In genomic region chr22:48886604-48887393, GRCh38 we compare ENCODE assay signal across 2 cellular contexts.
TF ChIP-seq lines count a peak whose summit lies in the region.

No MANE protein-coding gene starts in this region.

TF ChIP-seq in H1, 55 proteins besides CTCF, POLR2A, EP300 and RAD21 (continued from another document):
- TF ChIP-seq SUZ12 (IDR thresholded peaks at IDR 0.05; ENCODE audit: low read length) (no peak), NRF1 (IDR thresholded peaks at IDR 0.05; ENCODE audit: low read depth, low read length) (no peak), CREB1 (IDR thresholded peaks at IDR 0.05) (no peak), SIN3A (conservative IDR thresholded peaks at IDR 0.05 in 1 of 2, IDR thresholded peaks at IDR 0.05 in 1 of 2; ENCODE audit: low read depth in 1 of 2, low read length in 2 of 2) (no peak), SIRT6 (IDR thresholded peaks at IDR 0.05; ENCODE audit: low read length) (no peak), RXRA (IDR thresholded peaks at IDR 0.05; ENCODE audit: insufficient read depth, low read depth, low read length) (no peak), CBX5 (IDR thresholded peaks at IDR 0.05; ENCODE audit: low read depth, low read length) (no peak), KDM1A (IDR thresholded peaks at IDR 0.05; ENCODE audit: borderline replicate concordance, low read length) (no peak), ATF3 (IDR thresholded peaks at IDR 0.05; ENCODE audit: insufficient read depth, low read depth, low read length) (no peak), CBX8 (IDR thresholded peaks at IDR 0.05; ENCODE audit: borderline replicate concordance, low read depth, low read length) (no peak), SAP30 (IDR thresholded peaks at IDR 0.05; ENCODE audit: insufficient read depth, insufficient replicate concordance, low read length) (no peak)

TF ChIP-seq in SK-N-SH treated with all-trans-retinoic acid at 6 μM for 48 hours, 23 proteins besides CTCF, POLR2A, EP300 and RAD21:
- no peak for TF ChIP-seq POU6F1 (CRISPR knock-in tag; IDR thresholded peaks at IDR 0.05; ENCODE audit: borderline replicate concordance, low read depth)
- TF ChIP-seq OSR1 (CRISPR knock-in tag; IDR thresholded peaks at IDR 0.05), result no peak
- TF ChIP-seq BACH2 (CRISPR knock-in tag; IDR thresholded peaks at IDR 0.05; ENCODE audit: borderline replicate concordance), result no peak
- TF ChIP-seq GLIS3 (CRISPR knock-in tag; IDR thresholded peaks at IDR 0.05), result no peak
